8 cellular contexts compared by ENCODE assay signal in the genomic region with DNA sequence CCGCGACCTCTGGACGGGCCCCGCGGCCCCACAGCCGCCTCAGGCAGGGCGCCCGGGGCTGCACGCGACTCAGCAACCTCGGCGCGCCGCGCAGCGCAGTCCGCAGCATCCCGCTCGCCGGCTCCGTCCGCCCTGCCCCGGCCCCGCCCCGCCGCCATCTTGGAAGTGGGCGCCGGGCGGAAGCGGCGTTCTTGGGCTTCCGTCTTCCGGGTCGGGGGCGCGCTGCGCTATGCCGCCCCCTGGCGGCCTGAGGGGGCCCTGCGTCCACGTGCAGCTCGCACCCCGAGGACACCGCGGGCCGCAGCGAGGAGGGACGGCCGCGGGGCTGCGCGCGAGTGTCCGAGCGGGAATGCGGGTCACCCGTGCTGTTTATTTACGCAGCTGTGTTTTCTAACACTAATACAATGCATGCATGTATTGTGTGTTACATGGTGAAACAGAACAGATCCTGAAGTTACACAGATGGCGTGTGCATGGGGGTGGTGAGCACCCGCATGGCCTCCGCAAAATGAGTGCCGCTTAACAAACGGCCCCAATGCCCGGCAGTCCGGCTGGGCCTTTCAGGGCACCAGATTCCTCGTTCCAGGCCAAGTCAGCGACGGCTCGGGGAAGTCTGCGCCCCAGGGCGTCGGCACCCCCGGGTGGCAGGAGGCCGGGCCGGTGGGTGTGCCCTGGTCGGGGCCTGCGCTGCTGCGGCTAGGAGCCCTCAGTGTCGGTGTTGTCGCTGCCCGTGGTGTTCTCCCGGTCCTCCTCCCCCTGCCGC. TPM values are rescaled to one million over a fixed set of nuclear protein-coding genes. Genes with fewer than 3 reads are reported as not detected.
DNase-seq lines count a peak whose midpoint lies in the region; ATAC-seq and TF ChIP-seq lines count a peak whose summit lies in the region.

A gene (minus strand): TSS at position 139 of the 763 bp plus-strand sequence. CDS start 30 bp downstream, at position 109.

- H3K9me2 ChIP-seq in PC-3 (replicated peaks; ENCODE audit: low read length): no peaks in the 10 kb centered on the region

- H3K9me3 ChIP-seq in PC-3 (ENCODE audit: low read length) (no peaks in the 10 kb centered on the region), esophagus (ENCODE audit: control insufficient read depth in 2 of 2, insufficient read depth in 1 of 2, low read depth in 1 of 2, low read length in 1 of 2) (no peaks in the 10 kb centered on the region)

- H3K27ac ChIP-seq in PC-3 (ENCODE audit: low read length): peak within 1 kb of the TSS; percentile 75
- peak within 1 kb of the TSS; percentile 96 to 98 for H3K27ac ChIP-seq in esophagus (ENCODE audit: low read depth in 2 of 2, low read length in 1 of 2)

- H3K4me3 ChIP-seq in PC-3 (ENCODE audit: low read length) (peak within 1 kb of the TSS; percentile 71), esophagus (ENCODE audit: low read depth in 1 of 2, low read length in 2 of 2) (peak within 1 kb of the TSS; percentile 75 to 95)

- H3K4me1 ChIP-seq in PC-3 (ENCODE audit: insufficient read depth, low read length): peaks cover 9% of the 10 kb centered on the region; the same call in 1 of the 2 replicates
- peaks cover 4 to 14% of the 10 kb centered on the region in 2 donors for H3K4me1 ChIP-seq in esophagus (ENCODE audit: control insufficient read depth in 2 of 2, insufficient read depth in 2 of 2, low read length in 1 of 2)

- TF ChIP-seq CTCF in PC-3 (conservative IDR thresholded peaks at IDR 0.05; ENCODE audit: low read depth, low read length): peak; percentile 74

- ATAC-seq in GM21390 (IDR thresholded peaks at IDR 0.05; ENCODE audit: unreplicated experiment): peak; percentile 50
- ATAC-seq in PC-3: peak; percentile 65

- H3K9ac ChIP-seq in PC-3 (ENCODE audit: low read length): peak within 1 kb of the TSS; percentile 91

- peak; percentile 71 for DNase-seq in DMS153 (lab: John Stamatoyannopoulos, UW)
- peak in 71 of 76 experiments; percentile 8 to 87 (median 73) for DNase-seq in HUDEP-2 (lab: John Stamatoyannopoulos, UW; ENCODE audit: unreplicated experiment in 76 of 76)
- DNase-seq in PC-3: peak; percentile 78
- DNase-seq in activated T-cell treated with anti-CD3 and anti-CD28 coated beads, Interleukin-2, amount 50 U/mL, for 1 hour: peak; percentile 90
- DNase-seq in myocyte (ENCODE audit: low read depth): peak; percentile 82
- peak; percentile 62 to 82 for DNase-seq in stimulated activated CD8-positive, alpha-beta memory T cell treated with anti-CD3 and anti-CD28 coated beads, Interleukin-7, amount 100 ng/mL, for 4 hours (ENCODE audit: low read depth in 2 of 2)

- H2AFZ ChIP-seq in PC-3 (ENCODE audit: low read length): peak within 1 kb of the TSS; percentile 42; the same call in 1 of the 2 replicates

- BruUV-seq in PC-3 (replicated peaks; lab: Mats Ljungman, UMichigan): no TSS peak

- 7 to 9% methylated on average over 81 to 83 of the region's 83 CpGs for WGBS in esophagus, 2 donors

- H3K4me2 ChIP-seq in PC-3 (ENCODE audit: low read length): peak within 1 kb of the TSS; percentile 80

- CTCF ChIA-PET in PC-3 (lab: Charles Lee): interaction anchor here (0.6 to 1.0 kb wide), 3 partner anchors 18 to 136 kb away, joined by 3 to 13 read pairs (median 3); no protein-coding TSS in a partner anchor

- H3F3A ChIP-seq in PC-3 (ENCODE audit: low read length, unreplicated experiment): no peaks in the 10 kb centered on the region

- no peaks in the 10 kb centered on the region for H3K79me2 ChIP-seq in PC-3 (ENCODE audit: low read length)

- H3K36me3 ChIP-seq in PC-3 (ENCODE audit: low read depth, low read length) (no peaks in the 10 kb centered on the region), esophagus (ENCODE audit: control insufficient read depth in 2 of 2, insufficient read depth in 2 of 2, low read length in 1 of 2) (peaks cover 0 to 5% of the 10 kb centered on the region in 2 donors)

- H3K27me3 ChIP-seq in PC-3 (ENCODE audit: low read length): no peaks in the 10 kb centered on the region
- H3K27me3 ChIP-seq in esophagus (ENCODE audit: control insufficient read depth in 1 of 2, insufficient read depth in 2 of 2, low read length in 2 of 2): no peaks in the 10 kb centered on the region

- POLR2A ChIA-PET in PC-3 (lab: Charles Lee; ENCODE audit: unreplicated experiment): interaction anchor here (0.5 to 0.9 kb wide), 5 partner anchors 8 to 67 kb away, joined by 3 to 6 read pairs (median 3); no protein-coding TSS in a partner anchor

- no peaks in the 10 kb centered on the region for H4K20me1 ChIP-seq in PC-3 (ENCODE audit: low read length)

- intact Hi-C loops in PC-3 (cut with micrococcal nuclease): loop anchor here (2.0 kb wide), 1 partner anchor 19 kb away; no protein-coding TSS in a partner anchor

RNA-seq across cellular contexts. Expression of the gene that starts here (rescaled TPM):
- 51.4 and 64.9 TPM in 2 replicates for total RNA-seq in PC-3 (2014; rRNA removed)
- 10 to 100 TPM in 1 of 2 donors, 1 to 10 TPM in 1; 7.1 to 10.1 TPM for polyA plus RNA-seq in esophagus
- 17.0 and 34.0 TPM in 2 replicates for total RNA-seq in myocyte
- polyA plus RNA-seq in myocyte (2012): 19.2 TPM

Comparison
In these comparisons a context has a peak if more than half of its experiments do, and no peak if none do; other contexts are left out.
1. Peak in every context shown above with its lines: DNase-seq, ATAC-seq, H3K4me3 ChIP-seq and H3K27ac ChIP-seq.